ENCODE assay signal across 11 cellular contexts in genomic region chr16:5604770-5605169, GRCh38.
DNase-seq lines count a peak whose midpoint lies in the region; ATAC-seq, FAIRE-seq and TF ChIP-seq lines count a peak whose summit lies in the region.
"Had no signal": no experiment of that assay in that cellular context is flagged by ENCODE, and none has a peak within 500 bp of the region (broad histone marks: within the 10 kb centered on the region; RNA-seq: fewer than 3 reads in every experiment).

No MANE protein-coding gene starts in this region.

- ATAC-seq in right lobe of liver (peak in 3 of 4 donors; percentile 24 to 46 (median 38)), HG02884 (IDR thresholded peaks at IDR 0.05; ENCODE audit: unreplicated experiment) (no peak)

- H3K4me3 ChIP-seq in right lobe of liver (no peak overlapping the region), spleen (no peak overlapping the region)
- H3K4me3 ChIP-seq: thoracic aorta had no signal

- intact Hi-C loops in right lobe of liver (cut with DNase I) (loop anchor here in 1 of 2 donors (10.0 kb wide), 1 partner anchor 370 kb away; no protein-coding TSS in a partner anchor), spleen (cut with DNase I; ENCODE audit: low total_unique reads) (no loop called here)

- no peaks in the 10 kb centered on the region for H3K36me3 ChIP-seq in right lobe of liver
- H3K36me3 ChIP-seq in spleen = no peaks in the 10 kb centered on the region
- H3K36me3 ChIP-seq: thoracic aorta had no signal

- TF ChIP-seq CTCF in D721Med (IDR thresholded peaks at IDR 0.05; ENCODE audit: insufficient read depth, missing control alignments) (peak; percentile 68), right lobe of liver (IDR thresholded peaks at IDR 0.05) (peak in 1 of 4 donors; percentile 8), spleen (IDR thresholded peaks at IDR 0.05 in 8 of 11, conservative IDR thresholded peaks at IDR 0.05 in 3 of 11) (no peak)

- H3K9me3 ChIP-seq in right lobe of liver = no peaks in the 10 kb centered on the region
- peaks cover 0 to 11% (median 0%) of the 10 kb centered on the region in 8 donors for H3K9me3 ChIP-seq in spleen
- H3K9me3 ChIP-seq: thoracic aorta had no signal

- no peak overlapping the region for H3K27ac ChIP-seq in right lobe of liver
- no peak overlapping the region for H3K27ac ChIP-seq in spleen
- H3K27ac ChIP-seq: thoracic aorta had no signal

- TF ChIP-seq POLR2A in right lobe of liver (IDR thresholded peaks at IDR 0.05) = no peak
- no peak for TF ChIP-seq POLR2A in spleen (IDR thresholded peaks at IDR 0.05)

- no peak for FAIRE-seq in D721Med (lab: Jason Lieb, UNC)
- FAIRE-seq: endothelial cell of umbilical vein had no signal

- WGBS in right lobe of liver (ENCODE audit: insufficient coverage, low coverage, low lambda C conversion rate, missing lambda C conversion rate) = 32% methylated on average over 7 of the region's 8 CpGs
- 31 to 39% (median 36%) methylated on average over 8 of the region's 8 CpGs for WGBS in spleen, 5 donors

- DNase-seq in D721Med (ENCODE audit: insufficient read length, low spot score) (no peak), HuH-7.5 (ENCODE audit: low spot score) (peak; percentile 15), SK-N-DZ (ENCODE audit: low spot score) (peak; percentile 85), right lobe of liver (no peak), spleen (no peak), NCI-H187 treated with DMSO at 0.1 percent for 48 hours (lab: John Stamatoyannopoulos, UW) (no peak)
- DNase-seq in stimulated activated CD4-positive, alpha-beta T cell treated with anti-CD3 and anti-CD28 coated beads, Interleukin-4, amount 100 ng/mL, for 4 hours = no peak
- DNase-seq: HCEC 1CT had no signal

- H3K4me1 ChIP-seq in right lobe of liver (no peaks in the 10 kb centered on the region), spleen (no peaks in the 10 kb centered on the region)

- H3K27me3 ChIP-seq in right lobe of liver (no peaks in the 10 kb centered on the region), spleen (replicated peaks in 1 of 7) (no peaks in the 10 kb centered on the region)

Comparison
In these comparisons a context has a peak if more than half of its experiments do, and no peak if none do; other contexts are left out.
1. DNase-seq: peak in HuH-7.5 (single experiment) and SK-N-DZ (single experiment); none in D721Med (single experiment), right lobe of liver (0 of 3), spleen (single experiment), NCI-H187 treated with DMSO at 0.1 percent for 48 hours (single experiment) and stimulated activated CD4-positive, alpha-beta T cell treated with anti-CD3 and anti-CD28 coated beads, Interleukin-4, amount 100 ng/mL, for 4 hours (0 of 2).